ENCODE assay signal across 15 cellular contexts in the genomic region with DNA sequence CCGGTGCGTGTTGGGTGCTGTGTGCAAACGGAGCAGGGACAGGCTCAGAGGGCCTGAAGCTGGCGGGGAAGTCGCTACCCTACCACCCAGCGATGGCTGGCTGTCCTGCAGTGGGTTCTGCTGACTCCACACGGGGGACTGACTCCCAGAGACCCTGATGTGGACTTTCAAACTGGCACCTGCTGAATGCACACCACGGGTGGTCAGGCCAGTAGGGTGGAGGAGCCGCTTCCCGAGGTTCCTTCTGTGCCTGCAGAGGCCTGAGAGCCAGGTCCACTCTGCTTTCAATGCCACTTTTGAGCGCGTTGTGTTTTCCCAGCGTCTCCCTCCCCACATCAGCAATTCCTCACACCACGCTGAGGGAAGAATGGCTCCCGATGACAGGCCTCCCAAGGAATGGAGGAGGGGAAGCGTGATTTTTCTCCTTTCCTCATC.
DNase-seq lines count a peak whose midpoint lies in the region; ATAC-seq and TF ChIP-seq lines count a peak whose summit lies in the region.
"Had no signal": no experiment of that assay in that cellular context is flagged by ENCODE, and none has a peak within 500 bp of the region (broad histone marks: within the 10 kb centered on the region; RNA-seq: fewer than 3 reads in every experiment).

No MANE protein-coding gene starts in this region.

- H3K27ac ChIP-seq in RWPE1: peak overlapping the region; percentile 89
- no peak overlapping the region for H3K27ac ChIP-seq in endodermal cell (ENCODE audit: low read depth, low read length)
- H3K27ac ChIP-seq in vagina: no peak overlapping the region
- H3K27ac ChIP-seq: BLaER1 treated with 17β-estradiol and CSF1 and Interleukin-3, amounts not matched to agents 10 nM and 100 nM had no signal

- H3K27me3 ChIP-seq in endodermal cell (ENCODE audit: control insufficient read depth, insufficient read depth, low read length, poor library complexity, severe bottlenecking) (no peaks in the 10 kb centered on the region), vagina (no peaks in the 10 kb centered on the region)
- H3K27me3 ChIP-seq: BLaER1 treated with 17β-estradiol and CSF1 and Interleukin-3, amounts not matched to agents 10 nM and 100 nM had no signal

- H3K4me1 ChIP-seq in endodermal cell (ENCODE audit: control insufficient read depth, insufficient read depth, low read length) (no peaks in the 10 kb centered on the region), vagina (peaks cover 9% of the 10 kb centered on the region)

- ATAC-seq in left lobe of liver: no peak
- no peak for ATAC-seq in GM19455 (IDR thresholded peaks at IDR 0.05; ENCODE audit: unreplicated experiment)
- ATAC-seq: HepG2 had no signal

- no peak for TF ChIP-seq POLR2A in vagina (IDR thresholded peaks at IDR 0.05)

- 89 to 90% methylated on average over 13 to 16 of the region's 16 CpGs for WGBS in endodermal cell (ENCODE audit: insufficient coverage in 1 of 2, insufficient read length in 1 of 2), 2 experiments

- intact Hi-C loops in vagina (cut with DNase I): no loop called here

- H3K27me3 Mint-ChIP-seq in endodermal cell (ENCODE audit: insufficient read depth): no peaks in the 10 kb centered on the region
- H3K27me3 Mint-ChIP-seq: CD4-positive, CD25-positive, alpha-beta regulatory T cell had no signal

- no peak overlapping the region for H3K4me3 Mint-ChIP-seq in endodermal cell
- H3K4me3 Mint-ChIP-seq: HFFc6 had no signal

- CTCF ChIA-PET in RWPE1 (lab: Yijun Ruan, JAX): no interaction called here

- H3K27ac Mint-ChIP-seq in endodermal cell: no peak overlapping the region
- H3K27ac Mint-ChIP-seq: CD4-positive, CD25-positive, alpha-beta regulatory T cell; HFFc6 had no signal

- H3K36me3 Mint-ChIP-seq in endodermal cell (ENCODE audit: low read depth): no peaks in the 10 kb centered on the region
- H3K36me3 Mint-ChIP-seq: CD4-positive, CD25-positive, alpha-beta regulatory T cell had no signal

- H3K4me1 Mint-ChIP-seq in endodermal cell: no peaks in the 10 kb centered on the region
- H3K4me1 Mint-ChIP-seq: CD4-positive, CD25-positive, alpha-beta regulatory T cell had no signal

- no peak for DNase-seq in RWPE1 (ENCODE audit: low spot score)
- DNase-seq in endodermal cell: peak; percentile 51
- DNase-seq in left lobe of liver (ENCODE audit: low spot score): peak; percentile 7
- peak; percentile 62 to 77 for DNase-seq in vagina (ENCODE audit: extremely low spot score in 2 of 2)
- DNase-seq in hippocampal formation (lab: John Stamatoyannopoulos, UW): no peak
- no peak for DNase-seq in NCI-H1694 (lab: John Stamatoyannopoulos, UW)
- DNase-seq: ACHN; Calu3; CD4-positive, CD25-positive, alpha-beta regulatory T cell; DMS79; HCEC 1CT; HFFc6 had no signal

- H3K36me3 ChIP-seq in endodermal cell (ENCODE audit: control insufficient read depth, insufficient read depth, low read length) (no peaks in the 10 kb centered on the region), vagina (no peaks in the 10 kb centered on the region)
- H3K36me3 ChIP-seq: BLaER1 treated with 17β-estradiol and CSF1 and Interleukin-3, amounts not matched to agents 10 nM and 100 nM had no signal

- no peak overlapping the region for H3K4me3 ChIP-seq in endodermal cell (ENCODE audit: low read length)
- no peak overlapping the region for H3K4me3 ChIP-seq in vagina
- H3K4me3 ChIP-seq: BLaER1 treated with 17β-estradiol and CSF1 and Interleukin-3, amounts not matched to agents 10 nM and 100 nM had no signal

- no peaks in the 10 kb centered on the region for H3K9me3 Mint-ChIP-seq in endodermal cell

- POLR2A ChIA-PET in RWPE1 (lab: Yijun Ruan, JAX; ENCODE audit: low non-redundant PET): no interaction called here

- TF ChIP-seq CTCF in RWPE1 (conservative IDR thresholded peaks at IDR 0.05; ENCODE audit: low read depth): no peak
- TF ChIP-seq CTCF in endodermal cell (conservative IDR thresholded peaks at IDR 0.05): no peak
- TF ChIP-seq CTCF in vagina (IDR thresholded peaks at IDR 0.05): no peak

- no peaks in the 10 kb centered on the region for H3K9me3 ChIP-seq in endodermal cell (ENCODE audit: control insufficient read depth, low read length)
- no peaks in the 10 kb centered on the region for H3K9me3 ChIP-seq in vagina
- H3K9me3 ChIP-seq: BLaER1 treated with 17β-estradiol and CSF1 and Interleukin-3, amounts not matched to agents 10 nM and 100 nM had no signal

- H3K9ac ChIP-seq in endodermal cell (ENCODE audit: extremely low read depth, low read length, poor library complexity, severe bottlenecking): no peak overlapping the region
- H3K9ac ChIP-seq: BLaER1 treated with 17β-estradiol and CSF1 and Interleukin-3, amounts not matched to agents 10 nM and 100 nM had no signal

Comparison
In these comparisons a context has a peak if more than half of its experiments do, and no peak if none do; other contexts are left out.
1. DNase-seq: peak in endodermal cell (single experiment), left lobe of liver (single experiment) and vagina (2 of 2); none in RWPE1 (single experiment), hippocampal formation (0 of 2) and NCI-H1694 (single experiment).